Comparison of ENCODE assay signal across 1 cellular context in genomic region chr16:13885700-13886099, GRCh38.
TF ChIP-seq lines count a peak whose summit lies in the region.

No MANE protein-coding gene starts in this region.

TF ChIP-seq in HepG2, 621 proteins besides CTCF, POLR2A, EP300 and RAD21 (continued from another document and continues in another):
- TF ChIP-seq ZNF609 (CRISPR knock-in tag; IDR thresholded peaks at IDR 0.05; ENCODE audit: borderline replicate concordance), result peak; percentile 98
- peak; percentile 90; the same call in 1 of the 2 replicates for TF ChIP-seq ZNF790 (CRISPR knock-in tag; IDR thresholded peaks at IDR 0.05; ENCODE audit: borderline replicate concordance)
- no peak for TF ChIP-seq ZNF883 (CRISPR knock-in tag; IDR thresholded peaks at IDR 0.05; ENCODE audit: not compliant biosample characterization)
- no peak for TF ChIP-seq HNRNPLL (IDR thresholded peaks at IDR 0.05; ENCODE audit: low read depth, low read length, poor library complexity, severe bottlenecking)
- TF ChIP-seq NFYB (CRISPR knock-in tag; IDR thresholded peaks at IDR 0.05), result no peak
- peak; percentile 74 for TF ChIP-seq NR2F6 (IDR thresholded peaks at IDR 0.05)
- no peak; the same call in 1 of the 2 replicates for TF ChIP-seq NR2F6 (CRISPR knock-in tag; IDR thresholded peaks at IDR 0.05)
- no peak; the same call in 1 of the 2 replicates for TF ChIP-seq ZNF333 (CRISPR knock-in tag; IDR thresholded peaks at IDR 0.05; ENCODE audit: borderline replicate concordance)
- TF ChIP-seq REPIN1 (CRISPR knock-in tag; IDR thresholded peaks at IDR 0.05; ENCODE audit: borderline replicate concordance, low read depth), result no peak
- no peak for TF ChIP-seq ZNF276 (CRISPR knock-in tag; IDR thresholded peaks at IDR 0.05; ENCODE audit: low read depth)
- no peak; the same call in 1 of the 2 replicates for TF ChIP-seq ZSCAN12 (CRISPR knock-in tag; IDR thresholded peaks at IDR 0.05)
- no peak for TF ChIP-seq PLSCR1 (CRISPR knock-in tag; IDR thresholded peaks at IDR 0.05; ENCODE audit: borderline replicate concordance)
- peak; percentile 56; the same call in 1 of the 2 replicates for TF ChIP-seq GATA4 (IDR thresholded peaks at IDR 0.05; ENCODE audit: borderline replicate concordance, low read depth)
- 0 out of 2 replicates have a peak, but pooled peaks have one; percentile 32 for TF ChIP-seq NFYC (CRISPR knock-in tag; IDR thresholded peaks at IDR 0.05)
- no peak for TF ChIP-seq THAP8 (CRISPR knock-in tag; IDR thresholded peaks at IDR 0.05; ENCODE audit: borderline replicate concordance)
- TF ChIP-seq FOSL1 (CRISPR knock-in tag; IDR thresholded peaks at IDR 0.05; ENCODE audit: borderline replicate concordance), result 0 out of 2 replicates have a peak, but pooled peaks have one; percentile 58
- no peak for TF ChIP-seq HDAC6 (IDR thresholded peaks at IDR 0.05; ENCODE audit: low read depth, low read length)
- no peak for TF ChIP-seq MYC (CRISPR knock-in tag; IDR thresholded peaks at IDR 0.05; ENCODE audit: borderline replicate concordance)
- TF ChIP-seq MEIS1 (CRISPR knock-in tag; IDR thresholded peaks at IDR 0.05; ENCODE audit: borderline replicate concordance), result no peak
- no peak for TF ChIP-seq ZNF570 (CRISPR knock-in tag; IDR thresholded peaks at IDR 0.05; ENCODE audit: borderline replicate concordance)
- TF ChIP-seq GATAD2A (CRISPR knock-in tag; IDR thresholded peaks at IDR 0.05), result peak; percentile 70
- TF ChIP-seq JUN (CRISPR knock-in tag; IDR thresholded peaks at IDR 0.05), result peak; percentile 69; the same call in 1 of the 2 replicates
- TF ChIP-seq GTF3A (CRISPR knock-in tag; conservative IDR thresholded peaks at IDR 0.05), result no peak
- TF ChIP-seq SIN3B (IDR thresholded peaks at IDR 0.05; ENCODE audit: low read length), result no peak
- TF ChIP-seq E2F2 (CRISPR knock-in tag; IDR thresholded peaks at IDR 0.05; ENCODE audit: borderline replicate concordance), result no peak
- TF ChIP-seq ZFYVE20 (CRISPR knock-in tag; IDR thresholded peaks at IDR 0.05; ENCODE audit: borderline replicate concordance, low read depth), result no peak
- TF ChIP-seq NFKBIZ (CRISPR knock-in tag; IDR thresholded peaks at IDR 0.05), result peak; percentile 28; the same call in 1 of the 2 replicates
- no peak for TF ChIP-seq ZUFSP (CRISPR knock-in tag; IDR thresholded peaks at IDR 0.05; ENCODE audit: borderline replicate concordance)
- peak; percentile 84 for TF ChIP-seq RXRB (CRISPR knock-in tag; IDR thresholded peaks at IDR 0.05; ENCODE audit: borderline replicate concordance)
- no peak for TF ChIP-seq AGO2 (optimal IDR thresholded peaks at IDR 0.05; ENCODE audit: low read depth, low read length)
- no peak for TF ChIP-seq RNF2 (conservative IDR thresholded peaks at IDR 0.05; ENCODE audit: low read depth)
- 0 out of 2 replicates have a peak, but pooled peaks have one; percentile 10 for TF ChIP-seq MTERF4 (CRISPR knock-in tag; IDR thresholded peaks at IDR 0.05)
- no peak for TF ChIP-seq IRF9 (CRISPR knock-in tag; IDR thresholded peaks at IDR 0.05; ENCODE audit: borderline replicate concordance)
- no peak for TF ChIP-seq CBX1 (IDR thresholded peaks at IDR 0.05; ENCODE audit: low read depth)
- no peak for TF ChIP-seq RBM22 (optimal IDR thresholded peaks at IDR 0.05; ENCODE audit: low read length)
- TF ChIP-seq SALL2 (CRISPR knock-in tag; IDR thresholded peaks at IDR 0.05), result no peak
- TF ChIP-seq MAZ (IDR thresholded peaks at IDR 0.05; ENCODE audit: borderline replicate concordance, low read depth, low read length), result no peak
- TF ChIP-seq MAZ (CRISPR knock-in tag; IDR thresholded peaks at IDR 0.05; ENCODE audit: low read depth), result 0 out of 2 replicates have a peak, but pooled peaks have one; percentile 24
- no peak for TF ChIP-seq BRD4 (CRISPR knock-in tag; IDR thresholded peaks at IDR 0.05)
- TF ChIP-seq ZNF446 (CRISPR knock-in tag; IDR thresholded peaks at IDR 0.05), result 0 out of 2 replicates have a peak, but pooled peaks have one; percentile 84
- no peak for TF ChIP-seq CERS6 (CRISPR knock-in tag; IDR thresholded peaks at IDR 0.05)
- TF ChIP-seq ZNF136 (CRISPR knock-in tag; IDR thresholded peaks at IDR 0.05; ENCODE audit: low read depth), result no peak
- peak; percentile 74; the same call in 1 of the 2 replicates for TF ChIP-seq MBD4 (IDR thresholded peaks at IDR 0.05; ENCODE audit: borderline replicate concordance, low read length)
- TF ChIP-seq PLRG1 (conservative IDR thresholded peaks at IDR 0.05), result no peak
- peak; percentile 66 for TF ChIP-seq ZNF331 (CRISPR knock-in tag; IDR thresholded peaks at IDR 0.05)
- TF ChIP-seq TIGD3 (CRISPR knock-in tag; IDR thresholded peaks at IDR 0.05; ENCODE audit: borderline replicate concordance), result no peak
- TF ChIP-seq MAFK (conservative IDR thresholded peaks at IDR 0.05 in 1 of 2, IDR thresholded peaks at IDR 0.05 in 1 of 2; ENCODE audit: low read length in 2 of 2), result no peak
- TF ChIP-seq KMT2B (CRISPR knock-in tag; IDR thresholded peaks at IDR 0.05), result no peak
- TF ChIP-seq ZNF784 (CRISPR knock-in tag; IDR thresholded peaks at IDR 0.05; ENCODE audit: borderline replicate concordance), result 0 out of 2 replicates have a peak, but pooled peaks have one; percentile 50
- TF ChIP-seq ZNF138 (CRISPR knock-in tag; IDR thresholded peaks at IDR 0.05; ENCODE audit: low read depth), result no peak
- TF ChIP-seq TBX2 (CRISPR knock-in tag; IDR thresholded peaks at IDR 0.05; ENCODE audit: borderline replicate concordance), result peak; percentile 98
- no peak for TF ChIP-seq SETDB1 (CRISPR knock-in tag; IDR thresholded peaks at IDR 0.05; ENCODE audit: borderline replicate concordance)
